Comparison of ENCODE assay signal across 26 cellular contexts in the genomic region with DNA sequence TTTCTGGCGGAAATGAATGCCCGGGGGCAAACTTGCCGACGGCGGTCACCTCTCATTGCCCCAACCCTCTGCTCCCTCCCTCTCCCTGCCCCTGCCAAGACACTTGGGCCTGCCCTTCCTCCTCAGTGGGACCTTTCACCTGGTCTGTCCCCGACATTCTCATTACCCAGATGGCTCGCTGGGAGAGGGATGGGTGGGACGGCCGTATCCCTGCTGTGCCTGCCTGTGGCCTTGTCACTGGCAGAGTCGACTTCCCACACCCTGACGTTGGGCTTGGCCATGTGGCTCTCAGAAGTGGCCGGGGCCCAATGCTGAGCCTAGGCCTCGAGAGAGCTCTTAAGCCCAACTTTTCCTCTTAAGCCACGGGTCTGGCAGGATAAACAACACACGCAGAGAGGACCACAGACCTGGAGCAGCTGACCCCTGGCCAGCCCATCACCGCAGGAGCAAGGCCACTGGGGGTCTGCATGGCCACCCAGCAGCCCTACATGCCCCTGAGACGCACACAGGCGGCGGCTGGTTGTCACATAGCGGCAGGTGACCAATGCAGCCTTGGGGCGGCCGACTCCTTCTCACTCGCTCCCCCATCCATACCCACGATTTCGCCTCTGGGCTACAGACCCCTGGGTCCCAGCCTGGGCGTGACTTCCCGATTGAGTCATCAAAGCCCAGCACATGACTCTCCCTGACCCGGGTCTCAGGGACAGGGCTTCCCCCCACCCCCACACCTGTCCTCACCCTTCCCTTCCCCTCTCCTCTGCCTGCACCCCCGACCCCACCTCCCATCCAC.
"Had no signal": no experiment of that assay in that cellular context is flagged by ENCODE, and none has a peak within 500 bp of the region (broad histone marks: within the 10 kb centered on the region; RNA-seq: fewer than 3 reads in every experiment).

No MANE protein-coding gene starts in this region.

- H3K9me3 ChIP-seq: testis had no signal

- ATAC-seq: activated CD8-positive, alpha-beta memory T cell treated with anti-CD3 and anti-CD28 coated beads, Interleukin-2, amount 10 ng/mL, durations not matched to agents 7 days and 5 days; activated CD8-positive, alpha-beta T cell treated with anti-CD3 and anti-CD28 coated beads for 36 hours; activated naive CD4-positive, alpha-beta T cell treated with anti-CD3 and anti-CD28 coated beads, Interleukin-2, amount 50 U/mL, for 72 hours; effector memory CD8-positive, alpha-beta T cell; gastroesophageal sphincter; T-cell had no signal

- H3K36me3 ChIP-seq: breast epithelium had no signal

- H3K4me3 Mint-ChIP-seq: activated CD4-positive, alpha-beta T cell treated with anti-CD3 and anti-CD28 coated beads, Interleukin-2, amount 10 ng/mL, durations not matched to agents 7 days and 5 days; activated CD8-positive, alpha-beta memory T cell treated with anti-CD3 and anti-CD28 coated beads, Interleukin-2, amount 10 ng/mL, durations not matched to agents 7 days and 5 days; activated CD8-positive, alpha-beta T cell treated with anti-CD3 and anti-CD28 coated beads for 36 hours; activated T-helper 1 cell treated with anti-CD3 and anti-CD28 coated beads, Interleukin-12 subunit alpha, Interleukin-12 subunit beta, Interleukin-2, Interleukin-4 antibody, amounts not matched to agents 30 ng/mL and 10 ng/mL and 1 ng/mL, durations not matched to agents 14 hours and 24 hours and 36 hours; central memory CD8-positive, alpha-beta T cell; effector memory CD8-positive, alpha-beta T cell; memory B cell; nephron; T-cell; T-helper 2 cell treated with Interferon-gamma antibody and Interleukin-4, amounts not matched to agents 5 μg/mL and 100 μg/mL, for 36 hours had no signal

- H3K27ac Mint-ChIP-seq: activated CD4-positive, alpha-beta T cell treated with anti-CD3 and anti-CD28 coated beads, Interleukin-2, amount 10 ng/mL, durations not matched to agents 7 days and 5 days; activated CD8-positive, alpha-beta memory T cell treated with anti-CD3 and anti-CD28 coated beads, Interleukin-2, amount 10 ng/mL, durations not matched to agents 7 days and 5 days; activated CD8-positive, alpha-beta T cell treated with anti-CD3 and anti-CD28 coated beads for 36 hours; activated T-helper 1 cell treated with anti-CD3 and anti-CD28 coated beads, Interleukin-12 subunit alpha, Interleukin-12 subunit beta, Interleukin-2, Interleukin-4 antibody, amounts not matched to agents 30 ng/mL and 10 ng/mL and 1 ng/mL, durations not matched to agents 14 hours and 24 hours and 36 hours; memory B cell; nephron; T-cell; T-helper 2 cell treated with Interferon-gamma antibody and Interleukin-4, amounts not matched to agents 5 μg/mL and 100 μg/mL, for 36 hours had no signal

- H3K27me3 ChIP-seq: ascending aorta, breast epithelium, dorsolateral prefrontal cortex, gastroesophageal sphincter, testis had no signal

- DNase-seq: activated CD4-positive, alpha-beta T cell treated with anti-CD3 and anti-CD28 coated beads, Interleukin-2, amount 10 ng/mL, durations not matched to agents 7 days and 5 days; activated CD4-positive, CD25-positive, alpha-beta regulatory T cell treated with anti-CD3 and anti-CD28 coated beads, Interleukin-2, amount 50 U/mL, for 72 hours; activated CD8-positive, alpha-beta memory T cell treated with anti-CD3 and anti-CD28 coated beads, Interleukin-2, amount 10 ng/mL, durations not matched to agents 7 days and 5 days; activated CD8-positive, alpha-beta T cell treated with anti-CD3 and anti-CD28 coated beads for 36 hours; activated gamma-delta T cell; dorsolateral prefrontal cortex; effector memory CD8-positive, alpha-beta T cell; head of caudate nucleus; occipital lobe; posterior cingulate gyrus; stimulated activated CD4-positive, alpha-beta T cell treated with anti-CD3 and anti-CD28 coated beads, Interleukin-2, amount 100 ng/mL, for 48 hours; stimulated activated CD8-positive, alpha-beta memory T cell treated with anti-CD3 and anti-CD28 coated beads, Interleukin-4, amount 100 ng/mL, for 48 hours; stimulated activated naive CD4-positive, alpha-beta T cell; T-cell; testis; trophoblast cell had no signal

- H3K4me1 ChIP-seq: ascending aorta, breast epithelium, gastroesophageal sphincter, testis had no signal

- H3K27ac ChIP-seq: ascending aorta, breast epithelium, dorsolateral prefrontal cortex, gastroesophageal sphincter, testis, VCaP had no signal

- H3K27me3 Mint-ChIP-seq: activated CD4-positive, alpha-beta T cell treated with anti-CD3 and anti-CD28 coated beads, Interleukin-2, amount 10 ng/mL, durations not matched to agents 7 days and 5 days; activated CD8-positive, alpha-beta memory T cell treated with anti-CD3 and anti-CD28 coated beads, Interleukin-2, amount 10 ng/mL, durations not matched to agents 7 days and 5 days; activated CD8-positive, alpha-beta T cell treated with anti-CD3 and anti-CD28 coated beads for 36 hours; central memory CD8-positive, alpha-beta T cell; effector memory CD8-positive, alpha-beta T cell; memory B cell; T-cell had no signal

- H3K4me1 Mint-ChIP-seq: activated CD8-positive, alpha-beta memory T cell treated with anti-CD3 and anti-CD28 coated beads, Interleukin-2, amount 10 ng/mL, durations not matched to agents 7 days and 5 days; central memory CD8-positive, alpha-beta T cell; nephron had no signal

- H3K4me3 ChIP-seq: ascending aorta, breast epithelium, dorsolateral prefrontal cortex, gastroesophageal sphincter, testis had no signal
